Comparison of ENCODE assay signal across 9 cellular contexts in genomic region chr3:112671930-112672715, GRCh38. TPM values are rescaled to one million over a fixed set of nuclear protein-coding genes. Genes with fewer than 3 reads are reported as not detected.
DNase-seq lines count a peak whose midpoint lies in the region; ATAC-seq, FAIRE-seq and TF ChIP-seq lines count a peak whose summit lies in the region.
"Had no signal": no experiment of that assay in that cellular context is flagged by ENCODE, and none has a peak within 500 bp of the region (broad histone marks: within the 10 kb centered on the region; RNA-seq: fewer than 3 reads in every experiment).

No MANE protein-coding gene starts in this region.

- POLR2A ChIA-PET in endothelial cell of umbilical vein (lab: Charles Lee): no interaction called here

- no peaks in the 10 kb centered on the region for H3K9me1 ChIP-seq in endothelial cell of umbilical vein (replicated peaks; ENCODE audit: control insufficient read depth, extremely low read depth, insufficient read depth, low read length)

- peaks cover 10% of the 10 kb centered on the region for H3K4me1 ChIP-seq in endothelial cell of umbilical vein (ENCODE audit: control insufficient read depth, extremely low read depth, insufficient read depth, low read length)
- peaks cover 21% of the 10 kb centered on the region for H3K4me1 ChIP-seq in effector memory CD4-positive, alpha-beta T cell (ENCODE audit: control insufficient read depth, insufficient read depth, low read length, poor library complexity, severe bottlenecking)

- H3K4me2 ChIP-seq in endothelial cell of umbilical vein (ENCODE audit: insufficient read depth, low read length): no peak overlapping the region

- FAIRE-seq in endothelial cell of umbilical vein (lab: Jason Lieb, UNC): peak; percentile 62

- intact Hi-C loops in endothelial cell of umbilical vein (cut with micrococcal nuclease): no loop called here

- no peaks in the 10 kb centered on the region for H3K27me3 ChIP-seq in endothelial cell of umbilical vein (ENCODE audit: control insufficient read depth in 2 of 2, insufficient read depth in 2 of 2, low read length in 2 of 2)
- H3K27me3 ChIP-seq in effector memory CD4-positive, alpha-beta T cell (replicated peaks; ENCODE audit: control insufficient read depth, insufficient read depth, low read length, poor library complexity, severe bottlenecking): no peaks in the 10 kb centered on the region

- no peaks in the 10 kb centered on the region for H4K20me1 ChIP-seq in endothelial cell of umbilical vein (replicated peaks; ENCODE audit: control insufficient read depth, extremely low read depth, insufficient read depth, low read length)

- no TSS peak for BruUV-seq in endothelial cell of umbilical vein (replicated peaks; lab: Mats Ljungman, UMichigan)

- H3K9me3 ChIP-seq in endothelial cell of umbilical vein (replicated peaks; ENCODE audit: control insufficient read depth, insufficient read depth, low read length): no peaks in the 10 kb centered on the region
- no peaks in the 10 kb centered on the region for H3K9me3 ChIP-seq in effector memory CD4-positive, alpha-beta T cell (ENCODE audit: control insufficient read depth, low read length)

- peak overlapping the region; percentile 12 for H3K27ac ChIP-seq in endothelial cell of umbilical vein (ENCODE audit: insufficient read depth, low read depth, low read length)
- no peak overlapping the region for H3K27ac ChIP-seq in effector memory CD4-positive, alpha-beta T cell (ENCODE audit: insufficient read depth, low read length, poor library complexity, severe bottlenecking)

- H3K79me2 ChIP-seq in endothelial cell of umbilical vein (ENCODE audit: control insufficient read depth, insufficient read depth, low read length): no peaks in the 10 kb centered on the region

- dilution Hi-C loops in endothelial cell of umbilical vein (cut with MboI; ENCODE audit: extremely low pct_ligation_motif_present, low sequenced_read_pairs): no loop called here

- ATAC-seq in GM19463 (IDR thresholded peaks at IDR 0.05; ENCODE audit: unreplicated experiment) (no peak), GM18498 (IDR thresholded peaks at IDR 0.05; ENCODE audit: unreplicated experiment) (no peak)

- TF ChIP-seq CTCF in endothelial cell of umbilical vein (IDR thresholded peaks at IDR 0.05; ENCODE audit: extremely low read depth in 1 of 2, insufficient read depth in 1 of 2, low read depth in 1 of 2, low read length in 2 of 2): no peak

- peak; percentile 82 for DNase-seq in ELR (ENCODE audit: low read depth)
- DNase-seq in NCI-H2171 treated with DMSO at 0.1 percent for 48 hours (lab: John Stamatoyannopoulos, UW): peak; percentile 44
- peak; percentile 64 for DNase-seq in endothelial cell of umbilical vein (ENCODE audit: low read depth, low spot score)
- peak; percentile 74 for DNase-seq in pulmonary artery endothelial cell (ENCODE audit: low read depth, low spot score)
- DNase-seq in effector CD8-positive, alpha-beta T cell (lab: John Stamatoyannopoulos, UW): no peak
- DNase-seq in effector memory CD4-positive, alpha-beta T cell: no peak
- DNase-seq: Kasumi-1 had no signal

- TF ChIP-seq POLR2A in endothelial cell of umbilical vein (IDR thresholded peaks at IDR 0.05; ENCODE audit: low read depth, low read length): no peak

- H3K36me3 ChIP-seq in endothelial cell of umbilical vein (ENCODE audit: control insufficient read depth in 2 of 2, extremely low read depth in 1 of 2, insufficient read depth in 2 of 2, low read length in 2 of 2): no peaks in the 10 kb centered on the region
- no peaks in the 10 kb centered on the region for H3K36me3 ChIP-seq in effector memory CD4-positive, alpha-beta T cell (ENCODE audit: control insufficient read depth, insufficient read depth, low read length)

- H3K4me3 ChIP-seq in endothelial cell of umbilical vein (replicated peaks in 1 of 3; ENCODE audit: insufficient read depth in 1 of 3, low read depth in 1 of 3, low read length in 3 of 3): no peak overlapping the region
- H3K4me3 ChIP-seq in effector memory CD4-positive, alpha-beta T cell (ENCODE audit: insufficient read depth, low read depth, low read length, poor library complexity, severe bottlenecking): no peak overlapping the region

- H3K9ac ChIP-seq in endothelial cell of umbilical vein (replicated peaks; ENCODE audit: extremely low read depth, insufficient read depth, low read length): no peak overlapping the region

- CTCF ChIA-PET in endothelial cell of umbilical vein (lab: Charles Lee): interaction anchor here (0.8 kb wide), 1 partner anchor 18 kb away, joined by 4 read pairs; no protein-coding TSS in a partner anchor

- H2AFZ ChIP-seq in endothelial cell of umbilical vein (ENCODE audit: low read depth, low read length): peak overlapping the region; percentile 9

TF ChIP-seq in endothelial cell of umbilical vein, 7 proteins besides CTCF, POLR2A, EP300 and RAD21:
- TF ChIP-seq JUN (IDR thresholded peaks at IDR 0.05; ENCODE audit: borderline replicate concordance, insufficient read depth, insufficient read length, low read depth) (no peak), GATA2 (IDR thresholded peaks at IDR 0.05; ENCODE audit: insufficient read depth, insufficient read length, low read depth, low read length) (no peak), POLR2AphosphoS5 (IDR thresholded peaks at IDR 0.05; ENCODE audit: insufficient read depth, low read depth, low read length) (no peak), FOS (IDR thresholded peaks at IDR 0.05; ENCODE audit: borderline replicate concordance, insufficient read depth, low read length) (peak; percentile 4), MYC (IDR thresholded peaks at IDR 0.05; ENCODE audit: low read depth, low read length) (no peak)
TF ChIP-seq in endothelial cell of umbilical vein: peak in this region for 1.

RNA-seq across cellular contexts. Expression of gene CCDC80, which starts 31.2 kb away (rescaled TPM):
- total RNA-seq in endothelial cell of umbilical vein (59.3 and 77.2 TPM in 2 replicates), pulmonary artery endothelial cell (20.5 and 30.5 TPM in 2 replicates)
- 18.5 and 28.4 TPM in 2 replicates for polyA plus RNA-seq in endothelial cell of umbilical vein
- 30.5 and 33.6 TPM in 2 replicates for polyA plus RNA-seq in endothelial cell of umbilical vein (2011; cell fraction: cytosol; rRNA removed)
- polyA plus RNA-seq in endothelial cell of umbilical vein (2011; cell fraction: nucleus; rRNA removed): 26.1 and 32.0 TPM in 2 replicates
- 60.7 and 70.8 TPM in 2 replicates for polyA plus RNA-seq in endothelial cell of umbilical vein (2012)
- polyA minus RNA-seq in endothelial cell of umbilical vein: 41.9 and 60.5 TPM in 2 replicates
- not detected for polyA minus RNA-seq in endothelial cell of umbilical vein (2011; cell fraction: cytosol; rRNA and poly(A)+ RNA removed)
- polyA minus RNA-seq in endothelial cell of umbilical vein (2011; cell fraction: nucleus; rRNA and poly(A)+ RNA removed): 15.3 and 24.0 TPM in 2 replicates

Comparison
In these comparisons a context has a peak if more than half of its experiments do, and no peak if none do; other contexts are left out.
1. DNase-seq: peak in ELR (single experiment), NCI-H2171 treated with DMSO at 0.1 percent for 48 hours (single experiment), endothelial cell of umbilical vein (single experiment) and pulmonary artery endothelial cell (single experiment); none in effector CD8-positive, alpha-beta T cell (single experiment) and effector memory CD4-positive, alpha-beta T cell (0 of 3).